ENCODE assay signal across 8 cellular contexts in genomic region chr10:28367865-28368541, GRCh38.
DNase-seq lines count a peak whose midpoint lies in the region; ATAC-seq lines count a peak whose summit lies in the region.

No MANE protein-coding gene starts in this region.

- peak; percentile 2 to 4 for DNase-seq in AML-193 (lab: John Stamatoyannopoulos, UW)
- peak; percentile 76 for DNase-seq in activated CD4-positive, alpha-beta memory T cell treated with anti-CD3 and anti-CD28 coated beads for 36 hours
- no peak for DNase-seq in left cardiac atrium
- DNase-seq in NCI-H2171 treated with DMSO at 0.1 percent for 48 hours (lab: John Stamatoyannopoulos, UW) = no peak
- DNase-seq in Karpas-422 = no peak

- H3K9me3 Mint-ChIP-seq in activated CD4-positive, alpha-beta memory T cell treated with anti-CD3 and anti-CD28 coated beads for 36 hours = no peaks in the 10 kb centered on the region
- peaks cover 7% of the 10 kb centered on the region for H3K9me3 Mint-ChIP-seq in stimulated activated memory B cell treated with anti-CD40 and anti-IgM and Interleukin-4, amounts not matched to agents 10 μg/mL and 1 μg/mL and 100 μg/mL, for 72 hours

- no peak overlapping the region for H2AFZ ChIP-seq in Karpas-422 (ENCODE audit: low read length)

- H3K27me3 Mint-ChIP-seq in activated CD4-positive, alpha-beta memory T cell treated with anti-CD3 and anti-CD28 coated beads for 36 hours = no peaks in the 10 kb centered on the region
- H3K27me3 Mint-ChIP-seq in stimulated activated memory B cell treated with anti-CD40 and anti-IgM and Interleukin-4, amounts not matched to agents 10 μg/mL and 1 μg/mL and 100 μg/mL, for 72 hours = no peaks in the 10 kb centered on the region

- H3K4me2 ChIP-seq in Karpas-422 (ENCODE audit: low read depth, low read length, poor library complexity, severe bottlenecking) = no peak overlapping the region

- no peaks in the 10 kb centered on the region for H3K4me1 ChIP-seq in Karpas-422 (ENCODE audit: low read length)

- intact Hi-C loops in activated CD4-positive, alpha-beta memory T cell treated with anti-CD3 and anti-CD28 coated beads for 36 hours (cut with micrococcal nuclease) = loop anchor here (1.0 to 5.0 kb wide), 5 partner anchors 12 to 864 kb away; partner anchors contain the start of genes MKX, MPP7 and RAB18
- intact Hi-C loops in left cardiac atrium (cut with DNase I) = no loop called here

- no peak overlapping the region for H3K4me3 ChIP-seq in Karpas-422 (ENCODE audit: low read length)

- H3K9ac ChIP-seq in Karpas-422 (ENCODE audit: low read length) = no peak overlapping the region

- H4K20me1 ChIP-seq in Karpas-422 (ENCODE audit: insufficient read depth, low read depth, low read length) = no peaks in the 10 kb centered on the region

- H3K4me3 Mint-ChIP-seq in activated CD4-positive, alpha-beta memory T cell treated with anti-CD3 and anti-CD28 coated beads for 36 hours = peak overlapping the region; percentile 45
- H3K4me3 Mint-ChIP-seq in stimulated activated memory B cell treated with anti-CD40 and anti-IgM and Interleukin-4, amounts not matched to agents 10 μg/mL and 1 μg/mL and 100 μg/mL, for 72 hours = peak overlapping the region; percentile 34

- no peaks in the 10 kb centered on the region for H3K9me2 ChIP-seq in Karpas-422 (replicated peaks; ENCODE audit: insufficient read depth, low read length)

- H3K27ac Mint-ChIP-seq in activated CD4-positive, alpha-beta memory T cell treated with anti-CD3 and anti-CD28 coated beads for 36 hours = peak overlapping the region; percentile 86
- peak overlapping the region; percentile 73 for H3K27ac Mint-ChIP-seq in stimulated activated memory B cell treated with anti-CD40 and anti-IgM and Interleukin-4, amounts not matched to agents 10 μg/mL and 1 μg/mL and 100 μg/mL, for 72 hours

- H3K79me2 ChIP-seq in Karpas-422 (ENCODE audit: low read length) = no peaks in the 10 kb centered on the region

- POLR2A ChIA-PET in activated CD4-positive, alpha-beta memory T cell treated with anti-CD3 and anti-CD28 coated beads for 36 hours (lab: Charles Lee) = interaction anchor here (0.9 to 4.5 kb wide), 6 partner anchors 12 to 625 kb away, joined by 3 to 57 read pairs (median 6); partner anchors contain the start of gene MPP7

- no peaks in the 10 kb centered on the region for H3K9me3 ChIP-seq in Karpas-422 (ENCODE audit: low read length)

- H3K4me1 Mint-ChIP-seq in activated CD4-positive, alpha-beta memory T cell treated with anti-CD3 and anti-CD28 coated beads for 36 hours (ENCODE audit: low read depth) = peaks cover 45% of the 10 kb centered on the region
- peaks cover 27% of the 10 kb centered on the region for H3K4me1 Mint-ChIP-seq in stimulated activated memory B cell treated with anti-CD40 and anti-IgM and Interleukin-4, amounts not matched to agents 10 μg/mL and 1 μg/mL and 100 μg/mL, for 72 hours

- CTCF ChIA-PET in activated CD4-positive, alpha-beta memory T cell treated with anti-CD3 and anti-CD28 coated beads for 36 hours (lab: Charles Lee) = interaction anchor here (0.7 to 2.4 kb wide), 9 partner anchors 13 to 126 kb away, joined by 3 to 20 read pairs (median 4); partner anchors contain the start of gene MPP7

- peaks cover 1% of the 10 kb centered on the region for H3K36me3 Mint-ChIP-seq in activated CD4-positive, alpha-beta memory T cell treated with anti-CD3 and anti-CD28 coated beads for 36 hours
- H3K36me3 Mint-ChIP-seq in stimulated activated memory B cell treated with anti-CD40 and anti-IgM and Interleukin-4, amounts not matched to agents 10 μg/mL and 1 μg/mL and 100 μg/mL, for 72 hours = no peaks in the 10 kb centered on the region

- H3K27me3 ChIP-seq in Karpas-422 (ENCODE audit: low read length) = no peaks in the 10 kb centered on the region

- ATAC-seq in GM19452 (IDR thresholded peaks at IDR 0.05; ENCODE audit: unreplicated experiment) (peak; percentile 95), HG03469 (IDR thresholded peaks at IDR 0.05; ENCODE audit: unreplicated experiment) (peak; percentile 95), left cardiac atrium (peak; percentile 47 to 62)
- ATAC-seq in stimulated activated memory B cell treated with anti-CD40 and anti-IgM and Interleukin-4, amounts not matched to agents 10 μg/mL and 1 μg/mL and 100 μg/mL, for 72 hours = peak; percentile 99

- no peak overlapping the region for H3K27ac ChIP-seq in Karpas-422 (ENCODE audit: low read length)

- H3K36me3 ChIP-seq in Karpas-422 (ENCODE audit: insufficient read depth, low read length) = no peaks in the 10 kb centered on the region

Comparison
In these comparisons a context has a peak if more than half of its experiments do, and no peak if none do; other contexts are left out.
1. DNase-seq: peak in AML-193 (2 of 2) and activated CD4-positive, alpha-beta memory T cell treated with anti-CD3 and anti-CD28 coated beads for 36 hours (single experiment); none in left cardiac atrium (single experiment), NCI-H2171 treated with DMSO at 0.1 percent for 48 hours (single experiment) and Karpas-422 (single experiment).
2. Peak in every context shown above with its lines, with median percentiles within 50 percentile points of each other: ATAC-seq.